Comparison of ENCODE assay signal across 17 cellular contexts in the genomic region with DNA sequence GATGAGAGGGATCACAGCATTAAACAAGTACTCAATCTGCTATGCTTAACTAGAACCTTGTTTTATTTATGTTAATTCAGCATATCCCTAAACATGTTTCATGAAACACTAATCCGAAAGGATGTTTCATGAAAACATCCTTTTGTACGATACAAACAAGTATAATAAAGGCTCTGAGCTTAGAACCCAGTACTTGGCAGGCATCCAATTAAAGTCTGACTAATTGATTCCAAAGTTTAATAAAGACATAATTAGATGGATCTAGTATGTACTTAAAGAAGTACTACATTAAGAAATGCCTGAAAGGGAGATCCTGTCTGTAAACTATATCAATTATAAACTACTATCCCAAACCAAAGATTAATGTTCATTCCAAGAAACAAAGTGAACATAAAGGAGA.
"Had no signal": no experiment of that assay in that cellular context is flagged by ENCODE, and none has a peak within 500 bp of the region (broad histone marks: within the 10 kb centered on the region; RNA-seq: fewer than 3 reads in every experiment).

No MANE protein-coding gene starts in this region.

- DNase-seq: activated CD4-positive, alpha-beta memory T cell treated with anti-CD3 and anti-CD28 coated beads for 36 hours; activated CD4-positive, alpha-beta T cell treated with anti-CD3 and anti-CD28 coated beads for 4 hours; activated naive CD4-positive, alpha-beta T cell; caudate nucleus; dorsolateral prefrontal cortex; heart left ventricle; kidney; left lung; mammary epithelial cell; nephron progenitor cell; nucleus accumbens; stimulated activated naive B cell treated with anti-CD40 and anti-IgM and Interleukin-4, amounts not matched to agents 10 μg/mL and 1 μg/mL and 100 μg/mL, for 72 hours; upper lobe of right lung had no signal

- FAIRE-seq: kidney, TTC549 had no signal

- H3K4me3 ChIP-seq: dorsolateral prefrontal cortex, gastroesophageal sphincter, heart left ventricle, left lung, thoracic aorta, upper lobe of right lung had no signal

- ATAC-seq: gastroesophageal sphincter; heart left ventricle; left lung; stimulated activated naive B cell treated with anti-CD40 and anti-IgM and Interleukin-4, amounts not matched to agents 10 μg/mL and 1 μg/mL and 100 μg/mL, for 72 hours; upper lobe of right lung; WTC11 had no signal
